In the genomic region with DNA sequence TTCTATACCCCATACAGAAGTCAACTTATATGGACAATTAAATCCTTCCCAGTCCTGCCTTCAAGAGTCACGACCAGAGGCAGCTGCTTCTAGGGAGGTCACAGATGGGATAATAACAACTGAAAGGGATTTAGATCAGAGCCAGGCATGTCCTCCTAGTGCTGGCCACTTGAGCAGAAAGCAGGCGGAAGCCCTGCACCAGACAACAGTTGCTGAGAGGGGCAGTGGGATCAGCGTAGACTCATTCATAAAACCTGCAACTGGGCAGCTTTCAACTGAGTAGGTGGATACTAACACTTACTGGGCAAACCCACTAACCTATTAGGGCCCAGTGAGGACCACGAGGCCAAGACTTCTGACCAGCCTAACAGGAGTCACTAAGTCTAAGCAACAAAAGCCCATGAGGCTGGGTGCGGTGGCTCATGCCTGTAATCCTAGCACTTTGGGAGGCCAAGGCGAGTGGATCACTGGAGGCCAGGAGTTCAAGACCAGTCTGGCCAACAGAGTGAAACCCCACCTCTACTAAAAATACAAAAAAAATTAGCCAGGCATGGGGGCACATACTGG, we compare ENCODE assay signal across 2 cellular contexts.
TF ChIP-seq lines count a peak whose summit lies in the region.

No MANE protein-coding gene starts in this region.

TF ChIP-seq in SK-N-SH treated with all-trans-retinoic acid at 6 μM for 48 hours, 23 proteins besides CTCF, POLR2A, EP300 and RAD21 (continued from another document):
- TF ChIP-seq CREB5 (CRISPR knock-in tag; IDR thresholded peaks at IDR 0.05; ENCODE audit: low read depth) (no peak), ESRRG (CRISPR knock-in tag; IDR thresholded peaks at IDR 0.05) (no peak)

TF ChIP-seq in SK-N-SH, 30 proteins besides CTCF, POLR2A, EP300 and RAD21 (continued from another document):
- TF ChIP-seq, protein P1, sequence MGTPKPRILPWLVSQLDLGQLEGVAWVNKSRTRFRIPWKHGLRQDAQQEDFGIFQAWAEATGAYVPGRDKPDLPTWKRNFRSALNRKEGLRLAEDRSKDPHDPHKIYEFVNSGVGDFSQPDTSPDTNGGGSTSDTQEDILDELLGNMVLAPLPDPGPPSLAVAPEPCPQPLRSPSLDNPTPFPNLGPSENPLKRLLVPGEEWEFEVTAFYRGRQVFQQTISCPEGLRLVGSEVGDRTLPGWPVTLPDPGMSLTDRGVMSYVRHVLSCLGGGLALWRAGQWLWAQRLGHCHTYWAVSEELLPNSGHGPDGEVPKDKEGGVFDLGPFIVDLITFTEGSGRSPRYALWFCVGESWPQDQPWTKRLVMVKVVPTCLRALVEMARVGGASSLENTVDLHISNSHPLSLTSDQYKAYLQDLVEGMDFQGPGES (IDR thresholded peaks at IDR 0.05; ENCODE audit: low read depth, low read length), result no peak
TF ChIP-seq in SK-N-SH: peak in this region for 0.
